14 cellular contexts compared by ENCODE assay signal in genomic region chr2:85756822-85757435, GRCh38. TPM values are rescaled to one million over a fixed set of nuclear protein-coding genes. Genes with fewer than 3 reads are reported as not detected.
A peak's percentile ranks its signal among the peaks of the same experiment; 100 is the strongest.
DNase-seq lines count a peak whose midpoint lies in the region; TF ChIP-seq lines count a peak whose summit lies in the region.
"Had no signal": no experiment of that assay in that cellular context is flagged by ENCODE, and none has a peak within 500 bp of the region (broad histone marks: within the 10 kb centered on the region; RNA-seq: fewer than 3 reads in every experiment).

No MANE protein-coding gene starts in this region.

- peaks cover 0 to 91% (median 66%) of the 10 kb centered on the region in 4 donors for H3K4me1 ChIP-seq in tibial artery

- TF ChIP-seq CTCF in brain (conservative IDR thresholded peaks at IDR 0.05) (no peak), mesothelial cell of epicardium (IDR thresholded peaks at IDR 0.05; ENCODE audit: unreplicated experiment) (no peak), tibial artery (IDR thresholded peaks at IDR 0.05) (no peak)

- H3K36me3 Mint-ChIP-seq in brain (no peaks in the 10 kb centered on the region), mesothelial cell of epicardium (peaks cover 3% of the 10 kb centered on the region)
- no peaks in the 10 kb centered on the region for H3K36me3 Mint-ChIP-seq in T-helper 2 cell treated with Interferon-gamma antibody and Interleukin-4, amounts not matched to agents 5 μg/mL and 100 μg/mL, for 36 hours (ENCODE audit: low read depth)
- H3K36me3 Mint-ChIP-seq in activated naive CD8-positive, alpha-beta T cell treated with anti-CD3 and anti-CD28 coated beads for 36 hours: no peaks in the 10 kb centered on the region
- H3K36me3 Mint-ChIP-seq: activated naive CD8-positive, alpha-beta T cell treated with anti-CD3 and anti-CD28 coated beads, Interleukin-2, amount 10 ng/mL, durations not matched to agents 7 days and 5 days had no signal

- H3K4me3 ChIP-seq in tibial artery: peak overlapping the region; percentile 92 to 96
- H3K4me3 ChIP-seq: GM12878 had no signal

- H3K36me3 ChIP-seq in tibial artery: peaks cover 6 to 21% (median 20%) of the 10 kb centered on the region in 3 donors

- DNase-seq in NCI-H2029 treated with DMSO at 0.1 percent for 48 hours (lab: John Stamatoyannopoulos, UW) (peak; percentile 49), mesothelial cell of epicardium (ENCODE audit: low spot score in 2 of 2, unreplicated experiment in 2 of 2) (no peak), tibial artery (no peak)
- no peak for DNase-seq in T-helper 2 cell treated with Interferon-gamma antibody and Interleukin-4, amounts not matched to agents 5 μg/mL and 100 μg/mL, for 36 hours (ENCODE audit: low spot score)
- DNase-seq in activated naive CD8-positive, alpha-beta T cell treated with anti-CD3 and anti-CD28 coated beads for 36 hours: no peak
- DNase-seq in effector CD8-positive, alpha-beta T cell (lab: John Stamatoyannopoulos, UW): no peak
- DNase-seq: activated naive CD8-positive, alpha-beta T cell treated with anti-CD3 and anti-CD28 coated beads, Interleukin-2, amount 10 ng/mL, durations not matched to agents 7 days and 5 days; Calu3; hypothalamus; NCI-H1930; T1000 had no signal

- H3K9me3 Mint-ChIP-seq in brain: no peaks in the 10 kb centered on the region
- no peaks in the 10 kb centered on the region for H3K9me3 Mint-ChIP-seq in mesothelial cell of epicardium
- no peaks in the 10 kb centered on the region for H3K9me3 Mint-ChIP-seq in T-helper 2 cell treated with Interferon-gamma antibody and Interleukin-4, amounts not matched to agents 5 μg/mL and 100 μg/mL, for 36 hours
- no peaks in the 10 kb centered on the region for H3K9me3 Mint-ChIP-seq in activated naive CD8-positive, alpha-beta T cell treated with anti-CD3 and anti-CD28 coated beads for 36 hours
- H3K9me3 Mint-ChIP-seq: activated naive CD8-positive, alpha-beta T cell treated with anti-CD3 and anti-CD28 coated beads, Interleukin-2, amount 10 ng/mL, durations not matched to agents 7 days and 5 days had no signal

- H3K4me1 Mint-ChIP-seq in brain: peaks cover 46% of the 10 kb centered on the region
- H3K4me1 Mint-ChIP-seq in mesothelial cell of epicardium: peaks cover 21% of the 10 kb centered on the region
- peaks cover 11% of the 10 kb centered on the region for H3K4me1 Mint-ChIP-seq in T-helper 2 cell treated with Interferon-gamma antibody and Interleukin-4, amounts not matched to agents 5 μg/mL and 100 μg/mL, for 36 hours (ENCODE audit: low read depth)
- H3K4me1 Mint-ChIP-seq in activated naive CD8-positive, alpha-beta T cell treated with anti-CD3 and anti-CD28 coated beads for 36 hours: peaks cover 11% of the 10 kb centered on the region

- peak overlapping the region; percentile 96 to 97 for H3K27ac ChIP-seq in tibial artery

- peak overlapping the region in 4 of 5 experiments; percentile 15 to 92 (median 55) for H3K27ac Mint-ChIP-seq in brain
- no peak overlapping the region for H3K27ac Mint-ChIP-seq in mesothelial cell of epicardium
- no peak overlapping the region for H3K27ac Mint-ChIP-seq in T-helper 2 cell treated with Interferon-gamma antibody and Interleukin-4, amounts not matched to agents 5 μg/mL and 100 μg/mL, for 36 hours
- no peak overlapping the region for H3K27ac Mint-ChIP-seq in activated naive CD8-positive, alpha-beta T cell treated with anti-CD3 and anti-CD28 coated beads for 36 hours
- H3K27ac Mint-ChIP-seq: activated naive CD8-positive, alpha-beta T cell treated with anti-CD3 and anti-CD28 coated beads, Interleukin-2, amount 10 ng/mL, durations not matched to agents 7 days and 5 days had no signal

- H3K27me3 Mint-ChIP-seq in brain: peaks cover 23% of the 10 kb centered on the region
- peaks cover 18% of the 10 kb centered on the region for H3K27me3 Mint-ChIP-seq in mesothelial cell of epicardium (ENCODE audit: low read depth)
- peaks cover 45% of the 10 kb centered on the region for H3K27me3 Mint-ChIP-seq in T-helper 2 cell treated with Interferon-gamma antibody and Interleukin-4, amounts not matched to agents 5 μg/mL and 100 μg/mL, for 36 hours (ENCODE audit: low read depth)
- H3K27me3 Mint-ChIP-seq in activated naive CD8-positive, alpha-beta T cell treated with anti-CD3 and anti-CD28 coated beads for 36 hours: peaks cover 64% of the 10 kb centered on the region

- no peaks in the 10 kb centered on the region for H3K27me3 ChIP-seq in tibial artery

- intact Hi-C loops in tibial artery (cut with DNase I; ENCODE audit: low total_unique reads): no loop called here

- peak overlapping the region; percentile 95 to 98 (median 95) for H3K4me3 Mint-ChIP-seq in brain
- H3K4me3 Mint-ChIP-seq in mesothelial cell of epicardium: peak overlapping the region; percentile 44
- no peak overlapping the region for H3K4me3 Mint-ChIP-seq in T-helper 2 cell treated with Interferon-gamma antibody and Interleukin-4, amounts not matched to agents 5 μg/mL and 100 μg/mL, for 36 hours
- H3K4me3 Mint-ChIP-seq in activated naive CD8-positive, alpha-beta T cell treated with anti-CD3 and anti-CD28 coated beads for 36 hours: no peak overlapping the region
- H3K4me3 Mint-ChIP-seq: activated naive CD8-positive, alpha-beta T cell treated with anti-CD3 and anti-CD28 coated beads, Interleukin-2, amount 10 ng/mL, durations not matched to agents 7 days and 5 days had no signal

- no peaks in the 10 kb centered on the region for H3K9me3 ChIP-seq in tibial artery

RNA-seq across cellular contexts. Expression of gene ATOH8, which starts 3.1 kb away (rescaled TPM):
- 15.8 TPM for polyA plus RNA-seq in brain (ENCODE audit: insufficient read depth, low read depth, low replicate concordance)
- total RNA-seq in mesothelial cell of epicardium: 12.6 to 13.8 TPM (median 12.7 TPM) in 3 replicates
- total RNA-seq in activated naive CD8-positive, alpha-beta T cell treated with anti-CD3 and anti-CD28 coated beads for 36 hours: not detected
- total RNA-seq: activated CD8-positive, alpha-beta memory T cell treated with anti-CD3 and anti-CD28 coated beads for 36 hours; activated naive CD8-positive, alpha-beta T cell treated with anti-CD3 and anti-CD28 coated beads, Interleukin-2, amount 10 ng/mL, durations not matched to agents 7 days and 5 days; GM12878 had no signal

Comparison
In these comparisons a context has a peak if more than half of its experiments do, and no peak if none do; other contexts are left out.
1. H3K27ac Mint-ChIP-seq: peak in brain (4 of 5); none in mesothelial cell of epicardium (single experiment), T-helper 2 cell treated with Interferon-gamma antibody and Interleukin-4, amounts not matched to agents 5 μg/mL and 100 μg/mL, for 36 hours (single experiment) and activated naive CD8-positive, alpha-beta T cell treated with anti-CD3 and anti-CD28 coated beads for 36 hours (single experiment).
2. H3K4me3 Mint-ChIP-seq: peak in brain (5 of 5) and mesothelial cell of epicardium (single experiment); none in T-helper 2 cell treated with Interferon-gamma antibody and Interleukin-4, amounts not matched to agents 5 μg/mL and 100 μg/mL, for 36 hours (single experiment) and activated naive CD8-positive, alpha-beta T cell treated with anti-CD3 and anti-CD28 coated beads for 36 hours (single experiment).
3. RNA of gene ATOH8, which starts 3.1 kb away (total RNA-seq): 12.6 to 13.8 TPM in mesothelial cell of epicardium; not detected in activated naive CD8-positive, alpha-beta T cell treated with anti-CD3 and anti-CD28 coated beads for 36 hours; every median in the first group is over 10 times any median in the second.